In the genomic region with DNA sequence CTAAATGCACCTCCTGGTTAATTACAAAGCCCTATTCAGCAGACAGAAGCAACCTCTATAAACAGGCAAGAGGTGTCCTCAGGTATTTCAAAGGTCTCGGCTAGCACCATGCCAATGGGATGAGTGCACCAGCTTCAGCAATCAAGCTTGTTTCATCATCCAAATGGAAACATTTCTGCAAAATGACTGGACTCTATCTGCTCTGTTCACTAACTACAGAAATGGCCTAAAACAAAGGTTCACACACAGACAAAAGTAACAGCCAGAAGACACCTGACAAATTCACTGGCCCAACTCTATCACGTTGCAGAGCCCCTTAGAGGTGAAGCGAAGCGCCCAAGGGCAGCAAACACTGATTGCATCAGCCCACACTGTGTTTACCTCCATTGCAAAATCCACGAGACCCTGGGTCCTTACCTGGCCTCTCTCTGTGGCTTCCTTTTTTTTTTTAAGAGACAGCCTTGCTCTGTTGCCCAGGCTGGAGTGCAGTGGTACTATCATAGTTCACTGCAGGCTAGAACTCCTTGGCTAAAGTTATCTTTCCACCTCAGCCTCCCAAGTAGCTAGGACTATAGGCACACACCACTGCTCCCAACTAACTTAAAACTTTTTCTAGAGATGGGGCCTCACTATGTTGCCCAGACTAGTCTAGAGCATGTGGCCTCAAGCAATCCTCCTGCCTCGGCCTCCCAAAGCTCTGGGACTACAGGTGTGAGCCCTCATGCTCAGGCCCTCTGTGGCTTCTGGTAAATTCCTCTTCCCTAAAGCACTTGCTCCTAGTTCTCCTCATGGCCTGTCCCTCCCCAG, we compare ENCODE assay signal across 1 cellular context.
A peak's percentile ranks its signal among the peaks of the same experiment; 100 is the strongest.
TF ChIP-seq lines count a peak whose summit lies in the region.

No MANE protein-coding gene starts in this region.

TF ChIP-seq in HepG2, 621 proteins besides CTCF, POLR2A, EP300 and RAD21 (continued from another document and continues in another):
- TF ChIP-seq, protein P1, sequence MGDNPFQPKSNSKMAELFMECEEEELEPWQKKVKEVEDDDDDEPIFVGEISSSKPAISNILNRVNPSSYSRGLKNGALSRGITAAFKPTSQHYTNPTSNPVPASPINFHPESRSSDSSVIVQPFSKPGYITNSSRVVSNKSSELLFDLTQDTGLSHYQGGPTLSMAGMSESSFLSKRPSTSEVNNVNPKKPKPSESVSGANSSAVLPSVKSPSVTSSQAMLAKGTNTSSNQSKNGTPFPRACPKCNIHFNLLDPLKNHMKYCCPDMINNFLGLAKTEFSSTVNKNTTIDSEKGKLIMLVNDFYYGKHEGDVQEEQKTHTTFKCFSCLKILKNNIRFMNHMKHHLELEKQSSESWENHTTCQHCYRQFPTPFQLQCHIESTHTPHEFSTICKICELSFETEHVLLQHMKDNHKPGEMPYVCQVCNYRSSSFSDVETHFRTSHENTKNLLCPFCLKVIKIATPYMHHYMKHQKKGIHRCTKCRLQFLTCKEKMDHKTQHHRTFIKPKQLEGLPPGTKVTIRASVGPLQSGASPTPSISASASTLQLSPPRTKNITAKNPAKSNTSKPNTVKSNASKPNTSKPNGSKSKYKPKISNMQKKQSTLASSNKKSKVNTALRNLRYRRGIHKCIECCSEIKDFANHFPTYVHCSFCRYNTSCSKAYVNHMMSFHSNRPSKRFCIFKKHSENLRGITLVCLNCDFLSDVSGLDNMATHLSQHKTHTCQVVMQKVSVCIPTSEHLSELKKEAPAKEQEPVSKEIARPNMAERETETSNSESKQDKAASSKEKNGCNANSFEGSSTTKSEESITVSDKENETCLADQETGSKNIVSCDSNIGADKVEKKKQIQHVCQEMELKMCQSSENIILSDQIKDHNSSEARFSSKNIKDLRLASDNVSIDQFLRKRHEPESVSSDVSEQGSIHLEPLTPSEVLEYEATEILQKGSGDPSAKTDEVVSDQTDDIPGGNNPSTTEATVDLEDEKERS (CRISPR knock-in tag; IDR thresholded peaks at IDR 0.05): no peak
- no peak for TF ChIP-seq ADNP (CRISPR knock-in tag; IDR thresholded peaks at IDR 0.05)
- TF ChIP-seq HNRNPUL1 (IDR thresholded peaks at IDR 0.05; ENCODE audit: low read depth, low read length): no peak
- TF ChIP-seq ESRRA (CRISPR knock-in tag; IDR thresholded peaks at IDR 0.05; ENCODE audit: low read depth): peak; percentile 96
- no peak for TF ChIP-seq ZNF777 (CRISPR knock-in tag; IDR thresholded peaks at IDR 0.05)
- no peak for TF ChIP-seq HNRNPLL (IDR thresholded peaks at IDR 0.05; ENCODE audit: low read depth, low read length, poor library complexity, severe bottlenecking)
- no peak for TF ChIP-seq SRF (IDR thresholded peaks at IDR 0.05; ENCODE audit: low read depth, low read length)
- TF ChIP-seq RBAK (CRISPR knock-in tag; IDR thresholded peaks at IDR 0.05): no peak
- TF ChIP-seq HMG20A (CRISPR knock-in tag; IDR thresholded peaks at IDR 0.05; ENCODE audit: borderline replicate concordance): peak; percentile 83
- TF ChIP-seq CHD2 (IDR thresholded peaks at IDR 0.05; ENCODE audit: low read depth, low read length): no peak; the same call in 1 of the 2 replicates
- TF ChIP-seq BORCS8-MEF2B (CRISPR knock-in tag; IDR thresholded peaks at IDR 0.05): peak; percentile 60; the same call in 1 of the 2 replicates
- TF ChIP-seq SOX6 (IDR thresholded peaks at IDR 0.05): no peak
- TF ChIP-seq SOX6 (CRISPR knock-in tag; IDR thresholded peaks at IDR 0.05): peak; percentile 97
- no peak for TF ChIP-seq POLR2AphosphoS2 (IDR thresholded peaks at IDR 0.05; ENCODE audit: low read depth, low read length)
- TF ChIP-seq SMAD3 (CRISPR knock-in tag; IDR thresholded peaks at IDR 0.05): peak; percentile 91
- TF ChIP-seq FIP1L1 (IDR thresholded peaks at IDR 0.05; ENCODE audit: borderline replicate concordance, insufficient read depth, low read depth, low read length): no peak
- TF ChIP-seq, protein P2, sequence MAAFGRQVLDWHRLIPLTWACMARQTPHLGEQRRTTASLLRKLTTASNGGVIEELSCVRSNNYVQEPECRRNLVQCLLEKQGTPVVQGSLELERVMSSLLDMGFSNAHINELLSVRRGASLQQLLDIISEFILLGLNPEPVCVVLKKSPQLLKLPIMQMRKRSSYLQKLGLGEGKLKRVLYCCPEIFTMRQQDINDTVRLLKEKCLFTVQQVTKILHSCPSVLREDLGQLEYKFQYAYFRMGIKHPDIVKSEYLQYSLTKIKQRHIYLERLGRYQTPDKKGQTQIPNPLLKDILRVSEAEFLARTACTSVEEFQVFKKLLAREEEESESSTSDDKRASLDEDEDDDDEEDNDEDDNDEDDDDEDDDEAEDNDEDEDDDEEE (CRISPR knock-in tag; IDR thresholded peaks at IDR 0.05): 0 out of 2 replicates have a peak, but pooled peaks have one; percentile 51
- TF ChIP-seq ZNF552 (CRISPR knock-in tag; IDR thresholded peaks at IDR 0.05; ENCODE audit: borderline replicate concordance): no peak
- peak; percentile 62; the same call in 1 of the 2 replicates for TF ChIP-seq SP140L (CRISPR knock-in tag; IDR thresholded peaks at IDR 0.05; ENCODE audit: borderline replicate concordance)
- TF ChIP-seq ZNF234 (CRISPR knock-in tag; conservative IDR thresholded peaks at IDR 0.05): no peak
- TF ChIP-seq ZNF10 (CRISPR knock-in tag; IDR thresholded peaks at IDR 0.05; ENCODE audit: borderline replicate concordance, low read depth): no peak
- TF ChIP-seq, protein P3, sequence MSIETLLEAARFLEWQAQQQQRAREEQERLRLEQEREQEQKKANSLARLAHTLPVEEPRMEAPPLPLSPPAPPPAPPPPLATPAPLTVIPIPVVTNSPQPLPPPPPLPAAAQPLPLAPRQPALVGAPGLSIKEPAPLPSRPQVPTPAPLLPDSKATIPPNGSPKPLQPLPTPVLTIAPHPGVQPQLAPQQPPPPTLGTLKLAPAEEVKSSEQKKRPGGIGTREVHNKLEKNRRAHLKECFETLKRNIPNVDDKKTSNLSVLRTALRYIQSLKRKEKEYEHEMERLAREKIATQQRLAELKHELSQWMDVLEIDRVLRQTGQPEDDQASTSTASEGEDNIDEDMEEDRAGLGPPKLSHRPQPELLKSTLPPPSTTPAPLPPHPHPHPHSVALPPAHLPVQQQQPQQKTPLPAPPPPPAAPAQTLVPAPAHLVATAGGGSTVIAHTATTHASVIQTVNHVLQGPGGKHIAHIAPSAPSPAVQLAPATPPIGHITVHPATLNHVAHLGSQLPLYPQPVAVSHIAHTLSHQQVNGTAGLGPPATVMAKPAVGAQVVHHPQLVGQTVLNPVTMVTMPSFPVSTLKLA (IDR thresholded peaks at IDR 0.05): peak; percentile 42
- TF ChIP-seq KLF11 (CRISPR knock-in tag; IDR thresholded peaks at IDR 0.05): no peak
- no peak for TF ChIP-seq CENPX (CRISPR knock-in tag; IDR thresholded peaks at IDR 0.05)
- TF ChIP-seq, protein P4, sequence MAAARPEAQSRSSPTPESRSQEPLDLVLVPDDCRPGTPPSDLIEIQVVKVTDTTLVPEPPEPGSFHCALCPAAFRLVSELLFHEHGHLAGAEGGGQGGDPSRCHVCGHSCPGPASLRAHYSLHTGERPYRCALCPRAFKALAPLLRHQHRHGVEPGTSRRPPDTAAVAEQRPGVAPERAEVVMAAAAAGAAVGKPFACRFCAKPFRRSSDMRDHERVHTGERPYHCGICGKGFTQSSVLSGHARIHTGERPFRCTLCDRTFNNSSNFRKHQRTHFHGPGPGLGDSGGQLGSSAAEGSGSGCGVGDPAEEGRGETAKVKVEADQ (CRISPR knock-in tag; IDR thresholded peaks at IDR 0.05; ENCODE audit: borderline replicate concordance): peak; percentile 32; the same call in 1 of the 2 replicates
- no peak for TF ChIP-seq EHMT2 (IDR thresholded peaks at IDR 0.05; ENCODE audit: borderline replicate concordance, low read depth, low read length)
- TF ChIP-seq SALL1 (CRISPR knock-in tag; IDR thresholded peaks at IDR 0.05): peak; percentile 95
- TF ChIP-seq, protein P5, sequence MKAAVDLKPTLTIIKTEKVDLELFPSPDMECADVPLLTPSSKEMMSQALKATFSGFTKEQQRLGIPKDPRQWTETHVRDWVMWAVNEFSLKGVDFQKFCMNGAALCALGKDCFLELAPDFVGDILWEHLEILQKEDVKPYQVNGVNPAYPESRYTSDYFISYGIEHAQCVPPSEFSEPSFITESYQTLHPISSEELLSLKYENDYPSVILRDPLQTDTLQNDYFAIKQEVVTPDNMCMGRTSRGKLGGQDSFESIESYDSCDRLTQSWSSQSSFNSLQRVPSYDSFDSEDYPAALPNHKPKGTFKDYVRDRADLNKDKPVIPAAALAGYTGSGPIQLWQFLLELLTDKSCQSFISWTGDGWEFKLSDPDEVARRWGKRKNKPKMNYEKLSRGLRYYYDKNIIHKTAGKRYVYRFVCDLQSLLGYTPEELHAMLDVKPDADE (CRISPR knock-in tag; IDR thresholded peaks at IDR 0.05): no peak
- TF ChIP-seq, protein P6, sequence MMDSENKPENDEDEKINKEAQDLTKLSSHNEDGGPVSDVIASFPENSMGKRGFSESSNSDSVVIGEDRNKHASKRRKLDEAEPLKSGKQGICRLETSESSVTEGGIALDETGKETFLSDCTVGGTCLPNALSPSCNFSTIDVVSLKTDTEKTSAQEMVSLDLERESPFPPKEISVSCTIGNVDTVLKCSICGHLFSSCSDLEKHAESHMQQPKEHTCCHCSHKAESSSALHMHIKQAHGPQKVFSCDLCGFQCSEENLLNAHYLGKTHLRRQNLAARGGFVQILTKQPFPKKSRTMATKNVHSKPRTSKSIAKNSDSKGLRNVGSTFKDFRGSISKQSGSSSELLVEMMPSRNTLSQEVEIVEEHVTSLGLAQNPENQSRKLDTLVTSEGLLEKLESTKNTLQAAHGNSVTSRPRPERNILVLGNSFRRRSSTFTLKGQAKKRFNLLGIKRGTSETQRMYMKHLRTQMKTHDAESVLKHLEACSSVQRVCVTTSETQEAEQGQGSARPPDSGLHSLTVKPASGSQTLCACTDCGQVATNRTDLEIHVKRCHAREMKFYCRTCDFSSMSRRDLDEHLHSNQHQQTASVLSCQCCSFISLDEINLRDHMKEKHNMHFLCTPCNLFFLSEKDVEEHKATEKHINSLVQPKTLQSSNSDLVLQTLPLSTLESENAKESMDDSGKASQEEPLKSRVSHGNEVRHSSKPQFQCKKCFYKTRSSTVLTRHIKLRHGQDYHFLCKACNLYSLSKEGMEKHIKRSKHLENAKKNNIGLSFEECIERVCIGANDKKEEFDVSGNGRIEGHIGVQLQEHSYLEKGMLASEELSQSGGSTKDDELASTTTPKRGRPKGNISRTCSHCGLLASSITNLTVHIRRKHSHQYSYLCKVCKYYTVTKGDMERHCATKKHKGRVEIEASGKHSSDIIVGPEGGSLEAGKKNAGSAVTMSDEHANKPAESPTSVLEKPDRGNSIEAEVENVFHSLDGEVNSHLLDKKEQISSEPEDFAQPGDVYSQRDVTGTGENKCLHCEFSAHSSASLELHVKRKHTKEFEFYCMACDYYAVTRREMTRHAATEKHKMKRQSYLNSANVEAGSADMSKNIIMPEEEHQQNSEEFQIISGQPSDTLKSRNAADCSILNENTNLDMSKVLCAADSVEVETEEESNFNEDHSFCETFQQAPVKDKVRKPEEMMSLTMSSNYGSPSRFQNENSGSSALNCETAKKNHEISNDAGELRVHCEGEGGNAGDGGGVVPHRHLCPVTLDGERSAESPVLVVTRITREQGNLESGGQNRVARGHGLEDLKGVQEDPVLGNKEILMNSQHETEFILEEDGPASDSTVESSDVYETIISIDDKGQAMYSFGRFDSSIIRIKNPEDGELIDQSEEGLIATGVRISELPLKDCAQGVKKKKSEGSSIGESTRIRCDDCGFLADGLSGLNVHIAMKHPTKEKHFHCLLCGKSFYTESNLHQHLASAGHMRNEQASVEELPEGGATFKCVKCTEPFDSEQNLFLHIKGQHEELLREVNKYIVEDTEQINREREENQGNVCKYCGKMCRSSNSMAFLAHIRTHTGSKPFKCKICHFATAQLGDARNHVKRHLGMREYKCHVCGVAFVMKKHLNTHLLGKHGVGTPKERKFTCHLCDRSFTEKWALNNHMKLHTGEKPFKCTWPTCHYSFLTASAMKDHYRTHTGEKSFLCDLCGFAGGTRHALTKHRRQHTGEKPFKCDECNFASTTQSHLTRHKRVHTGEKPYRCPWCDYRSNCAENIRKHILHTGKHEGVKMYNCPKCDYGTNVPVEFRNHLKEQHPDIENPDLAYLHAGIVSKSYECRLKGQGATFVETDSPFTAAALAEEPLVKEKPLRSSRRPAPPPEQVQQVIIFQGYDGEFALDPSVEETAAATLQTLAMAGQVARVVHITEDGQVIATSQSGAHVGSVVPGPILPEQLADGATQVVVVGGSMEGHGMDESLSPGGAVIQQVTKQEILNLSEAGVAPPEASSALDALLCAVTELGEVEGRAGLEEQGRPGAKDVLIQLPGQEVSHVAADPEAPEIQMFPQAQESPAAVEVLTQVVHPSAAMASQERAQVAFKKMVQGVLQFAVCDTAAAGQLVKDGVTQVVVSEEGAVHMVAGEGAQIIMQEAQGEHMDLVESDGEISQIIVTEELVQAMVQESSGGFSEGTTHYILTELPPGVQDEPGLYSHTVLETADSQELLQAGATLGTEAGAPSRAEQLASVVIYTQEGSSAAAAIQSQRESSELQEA (CRISPR knock-in tag; IDR thresholded peaks at IDR 0.05; ENCODE audit: not compliant biosample characterization): no peak
- no peak for TF ChIP-seq ZNF207 (IDR thresholded peaks at IDR 0.05; ENCODE audit: borderline replicate concordance)
- TF ChIP-seq, protein P7, sequence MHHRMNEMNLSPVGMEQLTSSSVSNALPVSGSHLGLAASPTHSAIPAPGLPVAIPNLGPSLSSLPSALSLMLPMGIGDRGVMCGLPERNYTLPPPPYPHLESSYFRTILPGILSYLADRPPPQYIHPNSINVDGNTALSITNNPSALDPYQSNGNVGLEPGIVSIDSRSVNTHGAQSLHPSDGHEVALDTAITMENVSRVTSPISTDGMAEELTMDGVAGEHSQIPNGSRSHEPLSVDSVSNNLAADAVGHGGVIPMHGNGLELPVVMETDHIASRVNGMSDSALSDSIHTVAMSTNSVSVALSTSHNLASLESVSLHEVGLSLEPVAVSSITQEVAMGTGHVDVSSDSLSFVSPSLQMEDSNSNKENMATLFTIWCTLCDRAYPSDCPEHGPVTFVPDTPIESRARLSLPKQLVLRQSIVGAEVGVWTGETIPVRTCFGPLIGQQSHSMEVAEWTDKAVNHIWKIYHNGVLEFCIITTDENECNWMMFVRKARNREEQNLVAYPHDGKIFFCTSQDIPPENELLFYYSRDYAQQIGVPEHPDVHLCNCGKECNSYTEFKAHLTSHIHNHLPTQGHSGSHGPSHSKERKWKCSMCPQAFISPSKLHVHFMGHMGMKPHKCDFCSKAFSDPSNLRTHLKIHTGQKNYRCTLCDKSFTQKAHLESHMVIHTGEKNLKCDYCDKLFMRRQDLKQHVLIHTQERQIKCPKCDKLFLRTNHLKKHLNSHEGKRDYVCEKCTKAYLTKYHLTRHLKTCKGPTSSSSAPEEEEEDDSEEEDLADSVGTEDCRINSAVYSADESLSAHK (CRISPR knock-in tag; IDR thresholded peaks at IDR 0.05; ENCODE audit: borderline replicate concordance): no peak
- no peak for TF ChIP-seq MATR3 (CRISPR knock-in tag; IDR thresholded peaks at IDR 0.05)
- no peak for TF ChIP-seq ZNF75D (CRISPR knock-in tag; IDR thresholded peaks at IDR 0.05; ENCODE audit: borderline replicate concordance)
- TF ChIP-seq, protein P8, sequence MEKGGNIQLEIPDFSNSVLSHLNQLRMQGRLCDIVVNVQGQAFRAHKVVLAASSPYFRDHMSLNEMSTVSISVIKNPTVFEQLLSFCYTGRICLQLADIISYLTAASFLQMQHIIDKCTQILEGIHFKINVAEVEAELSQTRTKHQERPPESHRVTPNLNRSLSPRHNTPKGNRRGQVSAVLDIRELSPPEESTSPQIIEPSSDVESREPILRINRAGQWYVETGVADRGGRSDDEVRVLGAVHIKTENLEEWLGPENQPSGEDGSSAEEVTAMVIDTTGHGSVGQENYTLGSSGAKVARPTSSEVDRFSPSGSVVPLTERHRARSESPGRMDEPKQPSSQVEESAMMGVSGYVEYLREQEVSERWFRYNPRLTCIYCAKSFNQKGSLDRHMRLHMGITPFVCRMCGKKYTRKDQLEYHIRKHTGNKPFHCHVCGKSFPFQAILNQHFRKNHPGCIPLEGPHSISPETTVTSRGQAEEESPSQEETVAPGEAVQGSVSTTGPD (CRISPR knock-in tag; IDR thresholded peaks at IDR 0.05): no peak; the same call in 1 of the 2 replicates
- no peak for TF ChIP-seq TP53 (CRISPR knock-in tag; conservative IDR thresholded peaks at IDR 0.05)
- no peak for TF ChIP-seq REXO4 (CRISPR knock-in tag; IDR thresholded peaks at IDR 0.05; ENCODE audit: borderline replicate concordance)
- TF ChIP-seq CCDC6 (CRISPR knock-in tag; IDR thresholded peaks at IDR 0.05): peak; percentile 22; the same call in 1 of the 2 replicates
